37 cellular contexts compared by ENCODE assay signal in the genomic region with DNA sequence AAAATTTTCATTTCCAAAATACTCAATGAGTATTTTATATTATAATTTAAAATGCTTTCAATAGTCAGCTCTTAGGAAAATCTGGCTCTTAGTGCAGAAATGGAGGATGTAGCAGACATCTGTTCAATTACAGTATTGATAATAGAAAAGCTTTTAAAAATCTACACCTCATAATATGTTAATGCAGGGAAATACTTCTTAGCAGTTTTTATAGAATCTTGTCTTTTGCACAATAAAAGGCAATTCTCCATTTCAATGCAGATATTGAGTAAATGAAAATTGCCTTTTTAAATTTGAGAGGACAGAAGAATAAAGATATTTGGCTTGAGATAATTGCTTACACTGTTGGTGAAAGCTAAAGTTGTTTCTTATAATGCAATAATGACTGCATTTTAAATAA.
"Had no signal": no experiment of that assay in that cellular context is flagged by ENCODE, and none has a peak within 500 bp of the region (broad histone marks: within the 10 kb centered on the region; RNA-seq: fewer than 3 reads in every experiment).

No MANE protein-coding gene starts in this region.

- H3K27ac Mint-ChIP-seq: activated naive CD4-positive, alpha-beta T cell treated with anti-CD3 and anti-CD28 coated beads for 36 hours; activated naive CD4-positive, alpha-beta T cell treated with anti-CD3 and anti-CD28 coated beads, Interleukin-2, amount 10 ng/mL, durations not matched to agents 7 days and 5 days; activated naive CD4-positive, alpha-beta T cell treated with anti-CD3 and anti-CD28 coated beads, Interleukin-2, amount 50 U/mL, for 24 hours; activated naive CD4-positive, alpha-beta T cell treated with anti-CD3 and anti-CD28 coated beads, Interleukin-2, amount 50 U/mL, for 72 hours; activated naive CD8-positive, alpha-beta T cell; activated naive CD8-positive, alpha-beta T cell treated with anti-CD3 and anti-CD28 coated beads for 36 hours; activated naive CD8-positive, alpha-beta T cell treated with anti-CD3 and anti-CD28 coated beads, Interleukin-2, amount 10 ng/mL, durations not matched to agents 7 days and 5 days; activated naive CD8-positive, alpha-beta T cell treated with anti-CD3 and anti-CD28 coated beads, Interleukin-2, amount 50 U/mL, for 24 hours; activated T-cell treated with anti-CD3 and anti-CD28 coated beads, Interleukin-2, amount 50 U/mL, for 24 hours; activated T-cell treated with anti-CD3 and anti-CD28 coated beads, Interleukin-2, amount 50 U/mL, for 72 hours; activated T-helper 1 cell treated with anti-CD3 and anti-CD28 coated beads, Interleukin-12 subunit alpha, Interleukin-12 subunit beta, Interleukin-2, Interleukin-4 antibody, amounts not matched to agents 30 ng/mL and 10 ng/mL and 1 ng/mL, durations not matched to agents 14 hours and 24 hours and 36 hours; activated T-helper 17 cell treated with anti-CD3 and anti-CD28 coated beads, Interleukin-2, amount 50 U/mL, for 72 hours; activated T-helper 2 cell treated with anti-CD3 and anti-CD28 coated beads, Interferon-gamma antibody, Interleukin-2, Interleukin-4, amounts not matched to agents 10 μg/mL and 5 μg/mL and 100 μg/mL, durations not matched to agents 14 hours and 24 hours and 36 hours; brain had no signal

- H3K4me1 ChIP-seq: ascending aorta, body of pancreas, breast epithelium had no signal

- DNase-seq: activated effector memory CD4-positive, alpha-beta T cell treated with anti-CD3 and anti-CD28 coated beads, Interleukin-2, amount 50 U/mL, for 16 hours; activated effector memory CD4-positive, alpha-beta T cell treated with Interleukin-2 at 50 U/mL for 16 hours; activated gamma-delta T cell; activated gamma-delta T cell treated with Interleukin-2 at 50 U/mL for 16 hours; activated naive CD4-positive, alpha-beta T cell; activated naive CD4-positive, alpha-beta T cell treated with anti-CD3 and anti-CD28 coated beads for 36 hours; activated naive CD4-positive, alpha-beta T cell treated with anti-CD3 and anti-CD28 coated beads, Interleukin-2, amount 10 ng/mL, durations not matched to agents 7 days and 5 days; activated naive CD4-positive, alpha-beta T cell treated with anti-CD3 and anti-CD28 coated beads, Interleukin-2, amount 50 U/mL, for 16 hours; activated naive CD4-positive, alpha-beta T cell treated with Interleukin-2 at 50 U/mL for 16 hours; activated naive CD8-positive, alpha-beta T cell treated with anti-CD3 and anti-CD28 coated beads for 36 hours; activated naive CD8-positive, alpha-beta T cell treated with anti-CD3 and anti-CD28 coated beads, Interleukin-2, amount 10 ng/mL, durations not matched to agents 7 days and 5 days; activated naive CD8-positive, alpha-beta T cell treated with anti-CD3 and anti-CD28 coated beads, Interleukin-2, amount 50 U/mL, for 24 hours; activated T-cell treated with anti-CD3 and anti-CD28 coated beads, Interleukin-2, amount 50 U/mL, for 1 hour; activated T-cell treated with anti-CD3 and anti-CD28 coated beads, Interleukin-2, amount 50 U/mL, for 24 hours; activated T-cell treated with anti-CD3 and anti-CD28 coated beads, Interleukin-2, amount 50 U/mL, for 4 hours; activated T-cell treated with anti-CD3 and anti-CD28 coated beads, Interleukin-2, amount 50 U/mL, for 48 hours; activated T-cell treated with anti-CD3 and anti-CD28 coated beads, Interleukin-2, amount 50 U/mL, for 72 hours; amniotic stem cell; amygdala; anterior cingulate cortex; aorta; body of pancreas; brain microvascular endothelial cell; caudate nucleus; central memory CD4-positive, alpha-beta T cell; cerebellar nuclear complex had no signal

- ATAC-seq: activated naive CD4-positive, alpha-beta T cell treated with anti-CD3 and anti-CD28 coated beads, Interleukin-2, amount 50 U/mL, for 72 hours; activated naive CD8-positive, alpha-beta T cell treated with anti-CD3 and anti-CD28 coated beads, Interleukin-2, amount 50 U/mL, for 24 hours; activated T-cell treated with anti-CD3 and anti-CD28 coated beads, Interleukin-2, amount 50 U/mL, for 4 hours; activated T-cell treated with anti-CD3 and anti-CD28 coated beads, Interleukin-2, amount 50 U/mL, for 72 hours; activated T-helper 17 cell treated with anti-CD3 and anti-CD28 coated beads, Interleukin-2, amount 50 U/mL, for 72 hours; body of pancreas had no signal

- H3K4me3 Mint-ChIP-seq: activated naive CD4-positive, alpha-beta T cell treated with anti-CD3 and anti-CD28 coated beads for 36 hours; activated naive CD4-positive, alpha-beta T cell treated with anti-CD3 and anti-CD28 coated beads, Interleukin-2, amount 10 ng/mL, durations not matched to agents 7 days and 5 days; activated naive CD4-positive, alpha-beta T cell treated with anti-CD3 and anti-CD28 coated beads, Interleukin-2, amount 50 U/mL, for 24 hours; activated naive CD8-positive, alpha-beta T cell; activated naive CD8-positive, alpha-beta T cell treated with anti-CD3 and anti-CD28 coated beads for 36 hours; activated naive CD8-positive, alpha-beta T cell treated with anti-CD3 and anti-CD28 coated beads, Interleukin-2, amount 10 ng/mL, durations not matched to agents 7 days and 5 days; activated naive CD8-positive, alpha-beta T cell treated with anti-CD3 and anti-CD28 coated beads, Interleukin-2, amount 50 U/mL, for 24 hours; activated T-cell treated with anti-CD3 and anti-CD28 coated beads, Interleukin-2, amount 50 U/mL, for 24 hours; activated T-cell treated with anti-CD3 and anti-CD28 coated beads, Interleukin-2, amount 50 U/mL, for 4 hours; activated T-cell treated with anti-CD3 and anti-CD28 coated beads, Interleukin-2, amount 50 U/mL, for 72 hours; activated T-helper 1 cell treated with anti-CD3 and anti-CD28 coated beads, Interleukin-12 subunit alpha, Interleukin-12 subunit beta, Interleukin-2, Interleukin-4 antibody, amounts not matched to agents 30 ng/mL and 10 ng/mL and 1 ng/mL, durations not matched to agents 14 hours and 24 hours and 36 hours; activated T-helper 17 cell treated with anti-CD3 and anti-CD28 coated beads, Interleukin-2, amount 50 U/mL, for 72 hours; brain; central memory CD8-positive, alpha-beta T cell had no signal

- H3K27me3 Mint-ChIP-seq: activated T-helper 17 cell treated with anti-CD3 and anti-CD28 coated beads, Interleukin-2, amount 50 U/mL, for 72 hours; central memory CD8-positive, alpha-beta T cell had no signal

- H3K27me3 ChIP-seq: ascending aorta, body of pancreas, brain microvascular endothelial cell, breast epithelium, cardiac muscle cell had no signal

- H3K4me1 Mint-ChIP-seq: activated naive CD4-positive, alpha-beta T cell treated with anti-CD3 and anti-CD28 coated beads, Interleukin-2, amount 10 ng/mL, durations not matched to agents 7 days and 5 days; activated naive CD4-positive, alpha-beta T cell treated with anti-CD3 and anti-CD28 coated beads, Interleukin-2, amount 50 U/mL, for 24 hours; activated naive CD8-positive, alpha-beta T cell treated with anti-CD3 and anti-CD28 coated beads for 36 hours; activated naive CD8-positive, alpha-beta T cell treated with anti-CD3 and anti-CD28 coated beads, Interleukin-2, amount 10 ng/mL, durations not matched to agents 7 days and 5 days; activated naive CD8-positive, alpha-beta T cell treated with anti-CD3 and anti-CD28 coated beads, Interleukin-2, amount 50 U/mL, for 24 hours; activated T-helper 17 cell treated with anti-CD3 and anti-CD28 coated beads, Interleukin-2, amount 50 U/mL, for 72 hours; brain; central memory CD8-positive, alpha-beta T cell had no signal

- H3K36me3 ChIP-seq: ascending aorta, brain microvascular endothelial cell, breast epithelium, cardiac muscle cell had no signal

- H3K4me3 ChIP-seq: ascending aorta, body of pancreas, breast epithelium, cardiac muscle cell had no signal

- H3K27ac ChIP-seq: ascending aorta, body of pancreas, brain microvascular endothelial cell, breast epithelium, cardiac muscle cell had no signal

- H3K9me3 Mint-ChIP-seq: activated naive CD4-positive, alpha-beta T cell treated with anti-CD3 and anti-CD28 coated beads for 36 hours; activated naive CD4-positive, alpha-beta T cell treated with anti-CD3 and anti-CD28 coated beads, Interleukin-2, amount 50 U/mL, for 24 hours; activated naive CD4-positive, alpha-beta T cell treated with anti-CD3 and anti-CD28 coated beads, Interleukin-2, amount 50 U/mL, for 72 hours; activated naive CD8-positive, alpha-beta T cell treated with anti-CD3 and anti-CD28 coated beads, Interleukin-2, amount 10 ng/mL, durations not matched to agents 7 days and 5 days; activated naive CD8-positive, alpha-beta T cell treated with anti-CD3 and anti-CD28 coated beads, Interleukin-2, amount 50 U/mL, for 24 hours; activated T-cell treated with anti-CD3 and anti-CD28 coated beads, Interleukin-2, amount 50 U/mL, for 24 hours; activated T-cell treated with anti-CD3 and anti-CD28 coated beads, Interleukin-2, amount 50 U/mL, for 4 hours; activated T-cell treated with anti-CD3 and anti-CD28 coated beads, Interleukin-2, amount 50 U/mL, for 72 hours; activated T-helper 1 cell treated with anti-CD3 and anti-CD28 coated beads, Interleukin-12 subunit alpha, Interleukin-12 subunit beta, Interleukin-2, Interleukin-4 antibody, amounts not matched to agents 30 ng/mL and 10 ng/mL and 1 ng/mL, durations not matched to agents 14 hours and 24 hours and 36 hours; activated T-helper 17 cell treated with anti-CD3 and anti-CD28 coated beads, Interleukin-2, amount 50 U/mL, for 72 hours; activated T-helper 2 cell treated with anti-CD3 and anti-CD28 coated beads, Interferon-gamma antibody, Interleukin-2, Interleukin-4, amounts not matched to agents 10 μg/mL and 5 μg/mL and 100 μg/mL, durations not matched to agents 14 hours and 24 hours and 36 hours had no signal

- H3K36me3 Mint-ChIP-seq: activated naive CD4-positive, alpha-beta T cell treated with anti-CD3 and anti-CD28 coated beads, Interleukin-2, amount 10 ng/mL, durations not matched to agents 7 days and 5 days; activated naive CD4-positive, alpha-beta T cell treated with anti-CD3 and anti-CD28 coated beads, Interleukin-2, amount 50 U/mL, for 24 hours; activated naive CD4-positive, alpha-beta T cell treated with anti-CD3 and anti-CD28 coated beads, Interleukin-2, amount 50 U/mL, for 72 hours; activated naive CD8-positive, alpha-beta T cell; activated naive CD8-positive, alpha-beta T cell treated with anti-CD3 and anti-CD28 coated beads for 36 hours; activated naive CD8-positive, alpha-beta T cell treated with anti-CD3 and anti-CD28 coated beads, Interleukin-2, amount 10 ng/mL, durations not matched to agents 7 days and 5 days; brain had no signal

- H3K9me3 ChIP-seq: ascending aorta, body of pancreas, breast epithelium had no signal
